1 cellular context compared by ENCODE assay signal in genomic region chr1:57963545-57963944, GRCh38.
TF ChIP-seq lines count a peak whose summit lies in the region.

No MANE protein-coding gene starts in this region.

TF ChIP-seq in HEK293, 187 proteins besides CTCF, POLR2A, EP300 and RAD21 (continued from another document):
- TF ChIP-seq HIC1 (tag by site-specific recombination; IDR thresholded peaks at IDR 0.05) (no peak), ZNF521 (tag by site-specific recombination; IDR thresholded peaks at IDR 0.05) (no peak), ZNF404 (tag by site-specific recombination; IDR thresholded peaks at IDR 0.05) (no peak), ZNF837 (tag by site-specific recombination; IDR thresholded peaks at IDR 0.05) (no peak), ZNF510 (tag by site-specific recombination; IDR thresholded peaks at IDR 0.05; ENCODE audit: insufficient replicate concordance) (no peak), ZNF670 (tag by site-specific recombination; IDR thresholded peaks at IDR 0.05; ENCODE audit: low read depth) (no peak), WT1 (tag by site-specific recombination; IDR thresholded peaks at IDR 0.05) (no peak), ZNF121 (tag by site-specific recombination; IDR thresholded peaks at IDR 0.05) (no peak), HOXC10 (CRISPR knock-in tag; IDR thresholded peaks at IDR 0.05) (no peak), ZBTB8A (tag by site-specific recombination; IDR thresholded peaks at IDR 0.05) (no peak), OSR2 (tag by site-specific recombination; IDR thresholded peaks at IDR 0.05) (peak; percentile 63; the same call in 1 of the 2 replicates), ZNF558 (tag by site-specific recombination; IDR thresholded peaks at IDR 0.05) (no peak), ZNF654 (tag by site-specific recombination; IDR thresholded peaks at IDR 0.05; ENCODE audit: low read depth) (no peak), ZNF677 (tag by site-specific recombination; IDR thresholded peaks at IDR 0.05) (no peak), ZNF501 (tag by site-specific recombination; IDR thresholded peaks at IDR 0.05) (no peak), ZNF341 (tag by site-specific recombination; IDR thresholded peaks at IDR 0.05; ENCODE audit: low read depth) (no peak), ZNF777 (tag by site-specific recombination; IDR thresholded peaks at IDR 0.05; ENCODE audit: borderline replicate concordance) (no peak)
- TF ChIP-seq, protein P1, sequence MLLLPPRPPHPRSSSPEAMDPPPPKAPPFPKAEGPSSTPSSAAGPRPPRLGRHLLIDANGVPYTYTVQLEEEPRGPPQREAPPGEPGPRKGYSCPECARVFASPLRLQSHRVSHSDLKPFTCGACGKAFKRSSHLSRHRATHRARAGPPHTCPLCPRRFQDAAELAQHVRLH (tag by site-specific recombination; IDR thresholded peaks at IDR 0.05) = no peak
